Comparison of ENCODE assay signal across 1 cellular context in the genomic region with DNA sequence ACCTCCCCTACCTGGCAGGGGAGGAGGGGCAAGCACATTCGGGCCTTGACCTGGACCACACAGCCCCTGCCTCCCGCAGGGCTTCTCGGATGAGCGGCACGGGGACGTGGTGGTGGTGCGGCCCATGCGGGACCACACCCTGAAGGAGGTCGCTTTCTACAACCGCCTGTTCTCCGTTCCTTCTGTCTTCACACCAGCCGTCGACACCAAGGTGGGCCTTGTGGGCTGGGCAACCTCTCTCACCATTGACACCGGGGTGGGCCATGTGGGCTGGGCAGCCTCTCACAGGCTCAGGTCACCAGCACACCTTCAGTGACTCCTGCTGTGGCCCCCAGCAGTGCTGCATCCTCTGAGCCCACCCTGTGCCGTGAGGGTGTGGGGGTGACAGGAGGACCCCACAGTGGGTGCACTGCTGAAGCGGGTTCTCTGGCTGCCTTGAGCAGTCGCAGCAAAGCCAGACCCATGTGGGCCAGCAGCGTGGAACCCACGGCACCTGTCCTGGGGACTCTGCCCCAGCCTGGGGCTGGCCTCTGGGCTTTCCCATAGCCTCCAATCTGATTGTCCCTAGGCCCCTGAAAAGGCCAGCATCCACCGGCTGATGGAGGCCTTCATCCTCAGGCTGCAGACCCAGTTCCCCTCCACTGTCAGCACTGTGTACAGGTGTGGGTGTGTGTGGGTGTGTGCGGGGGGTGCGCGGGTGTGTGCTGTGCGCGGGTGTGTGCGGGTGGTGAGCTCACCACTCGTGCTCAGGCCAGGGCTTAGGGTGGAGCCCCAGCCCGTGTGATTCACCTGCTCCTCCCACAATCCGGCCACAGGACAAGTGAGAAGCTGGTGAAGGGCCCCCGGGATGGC.
TF ChIP-seq lines count a peak whose summit lies in the region.

No MANE protein-coding gene starts in this region.

TF ChIP-seq in GM12878, 131 proteins besides CTCF, POLR2A, EP300 and RAD21:
- TF ChIP-seq ZZZ3 (IDR thresholded peaks at IDR 0.05; ENCODE audit: control insufficient read depth, insufficient read length, low read depth) (no peak), EGR1 (IDR thresholded peaks at IDR 0.05; ENCODE audit: borderline replicate concordance in 1 of 2, low read depth in 2 of 2, low read length in 2 of 2) (peak in 1 of 2 experiments; percentile 44; a peak in 1 of 3 replicates), HDGF (IDR thresholded peaks at IDR 0.05) (no peak)
